14 cellular contexts compared by ENCODE assay signal in genomic region chr1:41330588-41331545, GRCh38. TPM values are rescaled to one million over a fixed set of nuclear protein-coding genes. Genes with fewer than 3 reads are reported as not detected.
DNase-seq lines count a peak whose midpoint lies in the region; ATAC-seq and TF ChIP-seq lines count a peak whose summit lies in the region.
"Had no signal": no experiment of that assay in that cellular context is flagged by ENCODE, and none has a peak within 500 bp of the region (broad histone marks: within the 10 kb centered on the region; RNA-seq: fewer than 3 reads in every experiment).

No MANE protein-coding gene starts in this region.

- H3K27me3 ChIP-seq in HCT116 (ENCODE audit: insufficient read depth, low read length) (no peaks in the 10 kb centered on the region), hepatocyte (no peaks in the 10 kb centered on the region)

- no peak overlapping the region for H3K4me3 Mint-ChIP-seq in stimulated activated memory B cell treated with anti-CD40 and anti-IgM and Interleukin-4, amounts not matched to agents 10 μg/mL and 1 μg/mL and 100 μg/mL, for 72 hours
- H3K4me3 Mint-ChIP-seq: stimulated activated naive CD8-positive, alpha-beta T cell treated with anti-CD3 and anti-CD28 coated beads, Interleukin-15, amount 100 ng/mL, for 72 hours had no signal

- H4K20me1 ChIP-seq in HCT116 (ENCODE audit: insufficient read depth) (no peaks in the 10 kb centered on the region), hepatocyte (ENCODE audit: insufficient read depth, poor library complexity, severe bottlenecking) (no peaks in the 10 kb centered on the region)

- ATAC-seq in HCT116 (peak; percentile 97), HG03378 (IDR thresholded peaks at IDR 0.05; ENCODE audit: unreplicated experiment) (no peak)
- ATAC-seq in stimulated activated memory B cell treated with anti-CD40 and anti-IgM and Interleukin-4, amounts not matched to agents 10 μg/mL and 1 μg/mL and 100 μg/mL, for 72 hours, result peak; percentile 43
- ATAC-seq: PC-3; stimulated activated naive CD8-positive, alpha-beta T cell treated with anti-CD3 and anti-CD28 coated beads, Interleukin-15, amount 100 ng/mL, for 72 hours had no signal

- H3K27me3 Mint-ChIP-seq in stimulated activated memory B cell treated with anti-CD40 and anti-IgM and Interleukin-4, amounts not matched to agents 10 μg/mL and 1 μg/mL and 100 μg/mL, for 72 hours, result peaks cover 8% of the 10 kb centered on the region

- peak; percentile 30 for TF ChIP-seq RAD21 in HCT116 (IDR thresholded peaks at IDR 0.05; ENCODE audit: low read depth)

- H3K36me3 ChIP-seq in HCT116 (ENCODE audit: control insufficient read depth in 1 of 2, insufficient read depth in 2 of 2, low read length in 2 of 2) (no peaks in the 10 kb centered on the region), hepatocyte (replicated peaks; ENCODE audit: insufficient read depth, low read depth) (no peaks in the 10 kb centered on the region)

- H3K27ac Mint-ChIP-seq in stimulated activated memory B cell treated with anti-CD40 and anti-IgM and Interleukin-4, amounts not matched to agents 10 μg/mL and 1 μg/mL and 100 μg/mL, for 72 hours, result no peak overlapping the region

- TF ChIP-seq POLR2A in HCT116 (IDR thresholded peaks at IDR 0.05; ENCODE audit: borderline replicate concordance, extremely low read depth, insufficient read depth, insufficient read length), result no peak

- H3K79me2 ChIP-seq in HCT116 (ENCODE audit: insufficient read depth, low read length), result no peaks in the 10 kb centered on the region
- no peaks in the 10 kb centered on the region for H3K79me2 ChIP-seq in hepatocyte

- intact Hi-C loops in HCT116 (cut with micrococcal nuclease), result no loop called here

- RAD21 ChIA-PET in HCT116 (lab: Charles Lee; ENCODE audit: low non-redundant PET in 1 of 2, low total read pairs in 2 of 2, uncharacterized antibody in 2 of 2, unreplicated experiment in 2 of 2), result interaction anchor here (0.6 to 1.0 kb wide), 3 partner anchors 8 to 88 kb away, joined by 3 read pairs; no protein-coding TSS in a partner anchor

- 58% methylated on average over 17 of the region's 17 CpGs for WGBS in hepatocyte (ENCODE audit: low lambda C conversion rate, missing lambda C conversion rate)

- TF ChIP-seq CTCF in HCT116 (IDR thresholded peaks at IDR 0.05 in 2 of 3, conservative IDR thresholded peaks at IDR 0.05 in 1 of 3; ENCODE audit: borderline replicate concordance in 1 of 3, insufficient read depth in 1 of 3, low read depth in 2 of 3, low read length in 2 of 3), result peak; percentile 29 to 67 (median 59); a peak in 5 of 6 replicates
- peak; percentile 12 for TF ChIP-seq CTCF in hepatocyte (IDR thresholded peaks at IDR 0.05; ENCODE audit: poor library complexity)

- peaks cover 3% of the 10 kb centered on the region for H3K9me3 Mint-ChIP-seq in stimulated activated memory B cell treated with anti-CD40 and anti-IgM and Interleukin-4, amounts not matched to agents 10 μg/mL and 1 μg/mL and 100 μg/mL, for 72 hours

- H3K27ac ChIP-seq in HCT116 (ENCODE audit: low read depth, low read length) (no peak overlapping the region; the same call in 1 of the 2 replicates), hepatocyte (no peak overlapping the region)

- CTCF ChIA-PET in HCT116 (lab: Charles Lee), result interaction anchor here (0.8 to 1.9 kb wide), 11 partner anchors 8 to 99 kb away, joined by 3 to 18 read pairs (median 5); partner anchors contain the start of gene FOXO6

- BruUV-seq in HCT116 (replicated peaks; lab: Mats Ljungman, UMichigan), result no TSS peak

- no peaks in the 10 kb centered on the region for H3K4me1 Mint-ChIP-seq in stimulated activated memory B cell treated with anti-CD40 and anti-IgM and Interleukin-4, amounts not matched to agents 10 μg/mL and 1 μg/mL and 100 μg/mL, for 72 hours

- H3K4me3 ChIP-seq in HCT116 (replicated peaks in 1 of 2; ENCODE audit: low read depth in 1 of 2, low read length in 2 of 2) (no peak overlapping the region), hepatocyte (no peak overlapping the region)

- H3K9me3 ChIP-seq in HCT116 (ENCODE audit: control insufficient read depth in 1 of 2, insufficient read depth in 1 of 2, low read depth in 1 of 2, low read length in 2 of 2) (no peaks in the 10 kb centered on the region; a peak in 1 of 4 replicates), hepatocyte (ENCODE audit: low read depth) (no peaks in the 10 kb centered on the region)

- H3K4me2 ChIP-seq in HCT116 (ENCODE audit: low read length) (peak overlapping the region; percentile 45), hepatocyte (no peak overlapping the region)

- H3K9ac ChIP-seq in HCT116 (ENCODE audit: low read length), result no peak overlapping the region

- H2AFZ ChIP-seq in HCT116 (ENCODE audit: low read depth, low read length, poor library complexity, severe bottlenecking) (peak overlapping the region; percentile 83), hepatocyte (no peak overlapping the region)

- H3K4me1 ChIP-seq in HCT116 (ENCODE audit: control insufficient read depth in 1 of 2, insufficient read depth in 2 of 2, low read length in 2 of 2), result peaks cover 6 to 20% of the 10 kb centered on the region in 2 experiments; a peak in 3 of 4 replicates
- H3K4me1 ChIP-seq in hepatocyte (ENCODE audit: insufficient read depth), result no peaks in the 10 kb centered on the region

- POLR2A ChIA-PET in HCT116 (lab: Charles Lee), result no interaction called here

- H3K9me2 ChIP-seq in HCT116 (ENCODE audit: insufficient read depth) (no peaks in the 10 kb centered on the region), hepatocyte (replicated peaks; ENCODE audit: insufficient read depth) (no peaks in the 10 kb centered on the region)

- DNase-seq in HCT116 (ENCODE audit: low read depth, low spot score) (peak; percentile 43), SK-N-DZ (ENCODE audit: low spot score) (peak; percentile 30), hepatocyte (ENCODE audit: low spot score) (no peak), KG1 (lab: John Stamatoyannopoulos, UW) (no peak), middle frontal gyrus (ENCODE audit: extremely low spot score, low spot score) (no peak)
- DNase-seq: DMS153; effector memory CD4-positive, alpha-beta T cell; NCI-H1105 treated with DMSO at 0.1 percent for 48 hours; PC-3; stimulated activated CD4-positive, alpha-beta T cell treated with anti-CD3 and anti-CD28 coated beads, Interleukin-4, amount 100 ng/mL, for 1 hour; stimulated activated naive CD8-positive, alpha-beta T cell treated with anti-CD3 and anti-CD28 coated beads, Interleukin-15, amount 100 ng/mL, for 72 hours; T1000 had no signal

- no peaks in the 10 kb centered on the region for H3K36me3 Mint-ChIP-seq in stimulated activated memory B cell treated with anti-CD40 and anti-IgM and Interleukin-4, amounts not matched to agents 10 μg/mL and 1 μg/mL and 100 μg/mL, for 72 hours

TF ChIP-seq in HCT116, 20 proteins besides CTCF, POLR2A, EP300 and RAD21:
- TF ChIP-seq YY1 (IDR thresholded peaks at IDR 0.05; ENCODE audit: extremely low read depth, insufficient replicate concordance, low read depth, low read length) (no peak), ELF1 (IDR thresholded peaks at IDR 0.05; ENCODE audit: borderline replicate concordance, low read depth) (no peak), CBX3 (IDR thresholded peaks at IDR 0.05; ENCODE audit: low read depth) (peak; percentile 58; the same call in 1 of the 2 replicates)

RNA-seq across cellular contexts. Expression of gene FOXO6, which starts 30.4 kb away (rescaled TPM):
- 7.0 TPM for total RNA-seq in HCT116 (2021; ENCODE audit: unreplicated experiment)
- 4.0 and 4.1 TPM in 2 replicates for polyA plus RNA-seq in HCT116 (2012)
- 4.4 and 4.8 TPM in 2 replicates for polyA plus RNA-seq in SK-N-DZ (2014; cell fraction: cytosol; rRNA removed)
- 0.61 and 2.0 TPM in 2 replicates for polyA plus RNA-seq in SK-N-DZ (2014; cell fraction: nucleus; rRNA removed)
- total RNA-seq in hepatocyte, result 0.80 and 1.4 TPM in 2 replicates
- polyA plus RNA-seq in hepatocyte, result 4.2 and 5.0 TPM in 2 replicates

Comparison
In these comparisons a context has a peak if more than half of its experiments do, and no peak if none do; other contexts are left out.
1. DNase-seq: peak in HCT116 (single experiment) and SK-N-DZ (single experiment); none in hepatocyte (single experiment), KG1 (single experiment) and middle frontal gyrus (single experiment).